ENCODE assay signal across 16 cellular contexts in genomic region chr17:22090263-22090935, GRCh38.
DNase-seq lines count a peak whose midpoint lies in the region; ATAC-seq, FAIRE-seq and TF ChIP-seq lines count a peak whose summit lies in the region.
"Had no signal": no experiment of that assay in that cellular context is flagged by ENCODE, and none has a peak within 500 bp of the region (broad histone marks: within the 10 kb centered on the region; RNA-seq: fewer than 3 reads in every experiment).

No MANE protein-coding gene starts in this region.

- H3K36me3 Mint-ChIP-seq in activated CD8-positive, alpha-beta memory T cell treated with anti-CD3 and anti-CD28 coated beads, Interleukin-2, amount 10 ng/mL, durations not matched to agents 7 days and 5 days: no peaks in the 10 kb centered on the region
- H3K36me3 Mint-ChIP-seq in stimulated activated naive B cell treated with anti-CD40 and anti-IgM and Interleukin-4, amounts not matched to agents 10 μg/mL and 1 μg/mL and 100 μg/mL, for 72 hours: peaks cover 0 to 2% of the 10 kb centered on the region in 2 donors
- H3K36me3 Mint-ChIP-seq: CD4-positive, CD25-positive, alpha-beta regulatory T cell had no signal

- H3K36me3 ChIP-seq in K562 (ENCODE audit: control insufficient read depth, insufficient read depth, low read length) (no peaks in the 10 kb centered on the region), mesendoderm (ENCODE audit: control insufficient read depth, insufficient read depth, low read length) (no peaks in the 10 kb centered on the region), OCI-LY7 (ENCODE audit: insufficient read depth, low read length) (no peaks in the 10 kb centered on the region)
- H3K36me3 ChIP-seq: BLaER1 treated with 17β-estradiol and CSF1 and Interleukin-3, amounts not matched to agents 10 nM and 100 nM had no signal

- intact Hi-C loops in K562 (cut with micrococcal nuclease) (no loop called here), OCI-LY7 (cut with micrococcal nuclease; ENCODE audit: unreplicated experiment) (no loop called here)

- TF ChIP-seq EP300 in K562 (IDR thresholded peaks at IDR 0.05; ENCODE audit: low read length): no peak

- H4K8ac ChIP-seq in mesendoderm (ENCODE audit: low read depth, low read length): no peak overlapping the region

- H3K9ac ChIP-seq in K562 (ENCODE audit: insufficient read depth in 1 of 2, low read depth in 2 of 2, low read length in 2 of 2) (peak overlapping the region; percentile 83 to 94), mesendoderm (ENCODE audit: low read length) (no peak overlapping the region)
- H3K9ac ChIP-seq: BLaER1 treated with 17β-estradiol and CSF1 and Interleukin-3, amounts not matched to agents 10 nM and 100 nM had no signal

- no peak overlapping the region for H2BK5ac ChIP-seq in mesendoderm (ENCODE audit: low read length)

- no peak overlapping the region for H4K5ac ChIP-seq in mesendoderm (ENCODE audit: low read length)

- H3K9me2 ChIP-seq in OCI-LY7 (ENCODE audit: insufficient read depth, low read length): no peaks in the 10 kb centered on the region

- peaks cover 9% of the 10 kb centered on the region for H3K9me3 Mint-ChIP-seq in activated CD8-positive, alpha-beta memory T cell treated with anti-CD3 and anti-CD28 coated beads, Interleukin-2, amount 10 ng/mL, durations not matched to agents 7 days and 5 days (ENCODE audit: low read depth)
- H3K9me3 Mint-ChIP-seq in stimulated activated naive B cell treated with anti-CD40 and anti-IgM and Interleukin-4, amounts not matched to agents 10 μg/mL and 1 μg/mL and 100 μg/mL, for 72 hours: peaks cover 11 to 13% of the 10 kb centered on the region in 2 donors

- H3K9me1 ChIP-seq in K562 (ENCODE audit: control insufficient read depth, insufficient read depth, low read length): no peaks in the 10 kb centered on the region

- H2AK5ac ChIP-seq in mesendoderm (ENCODE audit: low read length): no peak overlapping the region

- WGBS in K562 (ENCODE audit: insufficient coverage, low coverage, missing lambda C conversion rate): under 1% methylated on average over 21 of the region's 25 CpGs
- WGBS in mesendoderm (ENCODE audit: extremely low coverage, insufficient coverage, low lambda C conversion rate): no CpG with 5 or more reads among the region's 25 CpGs

- H3K4me1 ChIP-seq in K562 (replicated peaks in 1 of 2; ENCODE audit: control insufficient read depth in 2 of 2, insufficient read depth in 2 of 2, low read length in 2 of 2) (no peaks in the 10 kb centered on the region), mesendoderm (ENCODE audit: control insufficient read depth, low read depth, low read length) (no peaks in the 10 kb centered on the region), OCI-LY7 (ENCODE audit: insufficient read depth, low read length, poor library complexity, severe bottlenecking) (peaks cover 7% of the 10 kb centered on the region)
- H3K4me1 ChIP-seq: BLaER1 treated with 17β-estradiol and CSF1 and Interleukin-3, amounts not matched to agents 10 nM and 100 nM had no signal

- no peak overlapping the region for H3K4ac ChIP-seq in mesendoderm (ENCODE audit: low read depth, low read length)

- no peak for ATAC-seq in activated CD8-positive, alpha-beta memory T cell treated with anti-CD3 and anti-CD28 coated beads, Interleukin-2, amount 10 ng/mL, durations not matched to agents 7 days and 5 days
- ATAC-seq in K562 (peak; percentile 96), GM19023 (IDR thresholded peaks at IDR 0.05; ENCODE audit: unreplicated experiment) (no peak)
- no peak for ATAC-seq in stimulated activated naive B cell treated with anti-CD40 and anti-IgM and Interleukin-4, amounts not matched to agents 10 μg/mL and 1 μg/mL and 100 μg/mL, for 72 hours (replicated peaks)
- ATAC-seq: GM12878, GM23338 had no signal

- H3K27ac ChIP-seq in K562 (ENCODE audit: extremely low read depth, low read depth, low read length): peak overlapping the region; percentile 91
- H3K27ac ChIP-seq in mesendoderm (ENCODE audit: low read depth, low read length): no peak overlapping the region
- no peak overlapping the region for H3K27ac ChIP-seq in OCI-LY7 (ENCODE audit: low read depth, low read length, poor library complexity, severe bottlenecking)
- H3K27ac ChIP-seq: 22Rv1; BLaER1 treated with 17β-estradiol and CSF1 and Interleukin-3, amounts not matched to agents 10 nM and 100 nM had no signal

- H2BK120ac ChIP-seq in mesendoderm (ENCODE audit: low read depth, low read length): no peak overlapping the region

- H4K20me1 ChIP-seq in K562 (replicated peaks; ENCODE audit: control insufficient read depth, insufficient read depth, low read length) (no peaks in the 10 kb centered on the region), OCI-LY7 (ENCODE audit: insufficient read depth, low read length) (no peaks in the 10 kb centered on the region)
- H4K20me1 ChIP-seq: BLaER1 treated with 17β-estradiol and CSF1 and Interleukin-3, amounts not matched to agents 10 nM and 100 nM had no signal

- peak overlapping the region; percentile 90 for H3K4me2 ChIP-seq in K562 (ENCODE audit: insufficient read depth, low read length)
- no peak overlapping the region for H3K4me2 ChIP-seq in mesendoderm (ENCODE audit: low read length)
- H3K4me2 ChIP-seq in OCI-LY7 (ENCODE audit: low read length): no peak overlapping the region
- H3K4me2 ChIP-seq: BLaER1 treated with 17β-estradiol and CSF1 and Interleukin-3, amounts not matched to agents 10 nM and 100 nM; GM23338 had no signal

- peak overlapping the region; percentile 47 for H3K27ac Mint-ChIP-seq in activated CD8-positive, alpha-beta memory T cell treated with anti-CD3 and anti-CD28 coated beads, Interleukin-2, amount 10 ng/mL, durations not matched to agents 7 days and 5 days
- no peak overlapping the region for H3K27ac Mint-ChIP-seq in stimulated activated naive B cell treated with anti-CD40 and anti-IgM and Interleukin-4, amounts not matched to agents 10 μg/mL and 1 μg/mL and 100 μg/mL, for 72 hours
- H3K27ac Mint-ChIP-seq: CD4-positive, CD25-positive, alpha-beta regulatory T cell; GM23338; H9 had no signal

- no peaks in the 10 kb centered on the region for H3K27me3 Mint-ChIP-seq in activated CD8-positive, alpha-beta memory T cell treated with anti-CD3 and anti-CD28 coated beads, Interleukin-2, amount 10 ng/mL, durations not matched to agents 7 days and 5 days
- no peaks in the 10 kb centered on the region for H3K27me3 Mint-ChIP-seq in stimulated activated naive B cell treated with anti-CD40 and anti-IgM and Interleukin-4, amounts not matched to agents 10 μg/mL and 1 μg/mL and 100 μg/mL, for 72 hours
- H3K27me3 Mint-ChIP-seq: CD4-positive, CD25-positive, alpha-beta regulatory T cell had no signal

- no peak for TF ChIP-seq CTCF in K562 (IDR thresholded peaks at IDR 0.05 in 2 of 3, conservative IDR thresholded peaks at IDR 0.05 in 1 of 3; ENCODE audit: insufficient read depth in 2 of 3, low read depth in 1 of 3, low read length in 3 of 3)
- TF ChIP-seq CTCF in OCI-LY7 (conservative IDR thresholded peaks at IDR 0.05; ENCODE audit: low read length): no peak

- CTCF ChIA-PET in activated CD8-positive, alpha-beta memory T cell treated with anti-CD3 and anti-CD28 coated beads, Interleukin-2, amount 10 ng/mL, durations not matched to agents 7 days and 5 days (lab: Charles Lee): no interaction called here
- CTCF ChIA-PET in K562 (lab: Yijun Ruan, JAX; ENCODE audit: low intra/inter-chr PET ratio): no interaction called here
- CTCF ChIA-PET in OCI-LY7 (lab: Charles Lee; ENCODE audit: unreplicated experiment): no interaction called here

- no peaks in the 10 kb centered on the region for H3K4me1 Mint-ChIP-seq in activated CD8-positive, alpha-beta memory T cell treated with anti-CD3 and anti-CD28 coated beads, Interleukin-2, amount 10 ng/mL, durations not matched to agents 7 days and 5 days
- no peaks in the 10 kb centered on the region for H3K4me1 Mint-ChIP-seq in stimulated activated naive B cell treated with anti-CD40 and anti-IgM and Interleukin-4, amounts not matched to agents 10 μg/mL and 1 μg/mL and 100 μg/mL, for 72 hours
- H3K4me1 Mint-ChIP-seq: CD4-positive, CD25-positive, alpha-beta regulatory T cell; GM23338; H9 had no signal

- H2AFZ ChIP-seq in K562 (ENCODE audit: low read depth, low read length) (peak overlapping the region; percentile 74; the same call in 1 of the 2 replicates), OCI-LY7 (ENCODE audit: low read length) (no peak overlapping the region)
- H2AFZ ChIP-seq: GM23338 had no signal

- TF ChIP-seq RAD21 in K562 (CRISPR knock-in tag; conservative IDR thresholded peaks at IDR 0.05 in 1 of 2, IDR thresholded peaks at IDR 0.05 in 1 of 2): no peak

- H3K4me3 ChIP-seq in K562 (peak overlapping the region; percentile 66), mesendoderm (ENCODE audit: low read length) (no peak overlapping the region), OCI-LY7 (ENCODE audit: low read depth, low read length, poor library complexity, severe bottlenecking) (no peak overlapping the region)
- H3K4me3 ChIP-seq: BLaER1 treated with 17β-estradiol and CSF1 and Interleukin-3, amounts not matched to agents 10 nM and 100 nM; GM12878 had no signal

- peaks cover 69% of the 10 kb centered on the region for H3K79me2 ChIP-seq in K562 (ENCODE audit: control insufficient read depth, insufficient read depth, low read length)
- no peaks in the 10 kb centered on the region for H3K79me2 ChIP-seq in mesendoderm (ENCODE audit: control insufficient read depth, insufficient read depth, low read length)
- H3K79me2 ChIP-seq in OCI-LY7 (ENCODE audit: insufficient read depth, low read depth, low read length): no peaks in the 10 kb centered on the region

- FAIRE-seq in K562 (lab: Jason Lieb, UNC): no peak
- FAIRE-seq: GM12878, GM18507 had no signal

- H3K27me3 ChIP-seq in K562 (ENCODE audit: control insufficient read depth in 2 of 2, insufficient read depth in 2 of 2, low read length in 2 of 2) (no peaks in the 10 kb centered on the region), mesendoderm (ENCODE audit: insufficient read depth, low read length, poor library complexity) (no peaks in the 10 kb centered on the region)
- H3K27me3 ChIP-seq: BLaER1 treated with 17β-estradiol and CSF1 and Interleukin-3, amounts not matched to agents 10 nM and 100 nM had no signal

- H2BK15ac ChIP-seq in mesendoderm (replicated peaks; ENCODE audit: low read depth): no peak overlapping the region

- H3K9me3 ChIP-seq in K562 (replicated peaks; ENCODE audit: control insufficient read depth, insufficient read depth, low read depth, low read length) (no peaks in the 10 kb centered on the region), OCI-LY7 (ENCODE audit: low read length) (no peaks in the 10 kb centered on the region)
- H3K9me3 ChIP-seq: BLaER1 treated with 17β-estradiol and CSF1 and Interleukin-3, amounts not matched to agents 10 nM and 100 nM had no signal

- TF ChIP-seq POLR2A in K562 (conservative IDR thresholded peaks at IDR 0.05): peak; percentile 99

- BruUV-seq in K562 (replicated peaks; lab: Mats Ljungman, UMichigan) (no TSS peak), OCI-LY7 (replicated peaks; lab: Mats Ljungman, UMichigan) (no TSS peak)

- no peak overlapping the region for H3K56ac ChIP-seq in mesendoderm (ENCODE audit: low read length)

- H3K23ac ChIP-seq in mesendoderm (ENCODE audit: low read length): no peak overlapping the region

- POLR2A ChIA-PET in K562 (lab: Yijun Ruan, JAX): interaction anchor here (0.7 to 1.5 kb wide), 6 partner anchors 11 to 476 kb away, joined by 3 to 6 read pairs (median 4); no protein-coding TSS in a partner anchor
- POLR2A ChIA-PET in OCI-LY7 (lab: Charles Lee): no interaction called here

- no peak overlapping the region for H3K18ac ChIP-seq in mesendoderm (ENCODE audit: low read length)

- in situ Hi-C loops in K562 (cut with MboI): loop anchor here (25.0 kb wide), 2 partner anchors 678 to 1228 kb away; no protein-coding TSS in a partner anchor

- H3K4me3 Mint-ChIP-seq in activated CD8-positive, alpha-beta memory T cell treated with anti-CD3 and anti-CD28 coated beads, Interleukin-2, amount 10 ng/mL, durations not matched to agents 7 days and 5 days: no peak overlapping the region
- H3K4me3 Mint-ChIP-seq in stimulated activated naive B cell treated with anti-CD40 and anti-IgM and Interleukin-4, amounts not matched to agents 10 μg/mL and 1 μg/mL and 100 μg/mL, for 72 hours: no peak overlapping the region
- H3K4me3 Mint-ChIP-seq: CD4-positive, CD25-positive, alpha-beta regulatory T cell; H9 had no signal

- no peaks in the 10 kb centered on the region for H3K79me1 ChIP-seq in mesendoderm (ENCODE audit: low read length)

- no peak for DNase-seq in activated CD8-positive, alpha-beta memory T cell treated with anti-CD3 and anti-CD28 coated beads, Interleukin-2, amount 10 ng/mL, durations not matched to agents 7 days and 5 days
- no peak for DNase-seq in activated CD8-positive, alpha-beta memory T cell treated with anti-CD3 and anti-CD28 coated beads, Interleukin-2, amount 50 U/mL, for 48 hours
- peak; percentile 26 to 93 (median 51) for DNase-seq in K562 (ENCODE audit: extremely low read depth in 1 of 4, low spot score in 3 of 4)
- peak; percentile 1 for DNase-seq in mesendoderm
- DNase-seq in OCI-LY7 (ENCODE audit: low spot score): no peak
- DNase-seq in stimulated activated naive B cell treated with anti-CD40 and anti-IgM and Interleukin-4, amounts not matched to agents 10 μg/mL and 1 μg/mL and 100 μg/mL, for 72 hours: no peak
- DNase-seq in NCI-H2029 treated with DMSO at 0.1 percent for 48 hours (lab: John Stamatoyannopoulos, UW): no peak
- DNase-seq: CD4-positive, CD25-positive, alpha-beta regulatory T cell; DMS 273 treated with DMSO at 0.1 percent for 48 hours; H9 had no signal

Comparison
In these comparisons a context has a peak if more than half of its experiments do, and no peak if none do; other contexts are left out.
1. DNase-seq: peak in K562 (4 of 4) and mesendoderm (single experiment); none in activated CD8-positive, alpha-beta memory T cell treated with anti-CD3 and anti-CD28 coated beads, Interleukin-2, amount 10 ng/mL, durations not matched to agents 7 days and 5 days (single experiment), activated CD8-positive, alpha-beta memory T cell treated with anti-CD3 and anti-CD28 coated beads, Interleukin-2, amount 50 U/mL, for 48 hours (single experiment), OCI-LY7 (single experiment), stimulated activated naive B cell treated with anti-CD40 and anti-IgM and Interleukin-4, amounts not matched to agents 10 μg/mL and 1 μg/mL and 100 μg/mL, for 72 hours (single experiment) and NCI-H2029 treated with DMSO at 0.1 percent for 48 hours (single experiment).